Comparison of ENCODE assay signal across 1 cellular context in the genomic region with DNA sequence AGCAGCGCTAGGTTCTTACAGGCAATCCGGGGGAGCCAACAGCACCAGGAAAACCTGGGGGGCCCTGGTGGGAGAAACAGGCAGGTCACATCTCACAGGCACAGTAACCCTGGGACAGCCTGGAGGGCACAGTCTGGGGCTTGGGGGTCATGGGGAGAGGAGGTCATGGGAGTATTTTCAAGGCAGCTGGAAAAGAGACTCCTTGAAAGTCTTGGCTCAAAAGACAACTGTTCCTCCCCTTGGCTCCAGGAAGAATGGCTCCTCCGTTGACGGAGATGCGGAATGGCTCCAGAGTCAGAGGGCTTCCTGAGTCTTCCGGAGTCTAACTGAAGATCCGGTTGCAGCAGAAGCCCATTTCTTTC.
TF ChIP-seq lines count a peak whose summit lies in the region.

No MANE protein-coding gene starts in this region.

TF ChIP-seq in H1, 55 proteins besides CTCF, POLR2A, EP300 and RAD21:
- TF ChIP-seq RFX5 (IDR thresholded peaks at IDR 0.05; ENCODE audit: borderline replicate concordance, low read depth, low read length) (no peak), HDAC6 (IDR thresholded peaks at IDR 0.05; ENCODE audit: low read depth, low read length) (no peak), SP2 (IDR thresholded peaks at IDR 0.05; ENCODE audit: low read length) (no peak), BACH1 (IDR thresholded peaks at IDR 0.05; ENCODE audit: low read length) (no peak), BCL11A (IDR thresholded peaks at IDR 0.05; ENCODE audit: low read depth in 2 of 2, low read length in 2 of 2) (no peak), CBX8 (IDR thresholded peaks at IDR 0.05; ENCODE audit: borderline replicate concordance, low read depth, low read length) (no peak), JUN (IDR thresholded peaks at IDR 0.05; ENCODE audit: low read depth, low read length) (no peak), BRCA1 (IDR thresholded peaks at IDR 0.05; ENCODE audit: low read depth, low read length) (no peak), CHD1 (IDR thresholded peaks at IDR 0.05; ENCODE audit: low read depth, low read length) (no peak), TCF12 (IDR thresholded peaks at IDR 0.05; ENCODE audit: low read depth, low read length) (no peak), SP4 (IDR thresholded peaks at IDR 0.05; ENCODE audit: low read length) (no peak), EZH2 (IDR thresholded peaks at IDR 0.05; ENCODE audit: low read depth, low read length, severe bottlenecking) (no peak), ASH2L (IDR thresholded peaks at IDR 0.05; ENCODE audit: low read length) (no peak), YY1 (IDR thresholded peaks at IDR 0.05; ENCODE audit: low read depth, low read length) (no peak), KDM5A (IDR thresholded peaks at IDR 0.05; ENCODE audit: low read length) (no peak), ZNF274 (IDR thresholded peaks at IDR 0.05; ENCODE audit: borderline replicate concordance, extremely low read depth, low read length) (no peak), JUND (IDR thresholded peaks at IDR 0.05; ENCODE audit: low read length) (no peak), SIRT6 (IDR thresholded peaks at IDR 0.05; ENCODE audit: low read length) (no peak)
- TF ChIP-seq, protein P1, sequence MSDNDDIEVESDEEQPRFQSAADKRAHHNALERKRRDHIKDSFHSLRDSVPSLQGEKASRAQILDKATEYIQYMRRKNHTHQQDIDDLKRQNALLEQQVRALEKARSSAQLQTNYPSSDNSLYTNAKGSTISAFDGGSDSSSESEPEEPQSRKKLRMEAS (IDR thresholded peaks at IDR 0.05) = no peak
- TF ChIP-seq, protein P2, sequence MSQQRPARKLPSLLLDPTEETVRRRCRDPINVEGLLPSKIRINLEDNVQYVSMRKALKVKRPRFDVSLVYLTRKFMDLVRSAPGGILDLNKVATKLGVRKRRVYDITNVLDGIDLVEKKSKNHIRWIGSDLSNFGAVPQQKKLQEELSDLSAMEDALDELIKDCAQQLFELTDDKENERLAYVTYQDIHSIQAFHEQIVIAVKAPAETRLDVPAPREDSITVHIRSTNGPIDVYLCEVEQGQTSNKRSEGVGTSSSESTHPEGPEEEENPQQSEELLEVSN (IDR thresholded peaks at IDR 0.05) = no peak
